Comparison of ENCODE assay signal across 10 cellular contexts in genomic region chr14:68813318-68813838, GRCh38. TPM values are rescaled to one million over a fixed set of nuclear protein-coding genes. Genes with fewer than 3 reads are reported as not detected.
DNase-seq lines count a peak whose midpoint lies in the region; ATAC-seq and TF ChIP-seq lines count a peak whose summit lies in the region.
"Had no signal": no experiment of that assay in that cellular context is flagged by ENCODE, and none has a peak within 500 bp of the region (broad histone marks: within the 10 kb centered on the region; RNA-seq: fewer than 3 reads in every experiment).

No MANE protein-coding gene starts in this region.

- peaks cover 73% of the 10 kb centered on the region for H3K4me1 ChIP-seq in DOHH2 (ENCODE audit: control insufficient read depth, low read length)
- peaks cover 42 to 85% (median 82%) of the 10 kb centered on the region in 4 donors for H3K4me1 ChIP-seq in esophagus muscularis mucosa
- H3K4me1 ChIP-seq in gastrocnemius medialis = peaks cover 34 to 36% of the 10 kb centered on the region in 2 donors

- no peaks in the 10 kb centered on the region for H3K9me3 ChIP-seq in DOHH2 (ENCODE audit: control insufficient read depth, insufficient read depth, low read length)
- H3K9me3 ChIP-seq in KOPT-K1 (ENCODE audit: insufficient read depth, low read length, poor library complexity, severe bottlenecking) = no peaks in the 10 kb centered on the region
- no peaks in the 10 kb centered on the region for H3K9me3 ChIP-seq in esophagus muscularis mucosa
- no peaks in the 10 kb centered on the region for H3K9me3 ChIP-seq in gastrocnemius medialis

- H3K27me3 ChIP-seq in DOHH2 (ENCODE audit: control insufficient read depth, low read length) (no peaks in the 10 kb centered on the region), esophagus muscularis mucosa (no peaks in the 10 kb centered on the region), gastrocnemius medialis (no peaks in the 10 kb centered on the region)

- H4K20me1 ChIP-seq in DOHH2 (ENCODE audit: control insufficient read depth, insufficient read depth, low read depth, low read length) = no peaks in the 10 kb centered on the region

- CTCF ChIA-PET in RWPE1 (lab: Yijun Ruan, JAX) = no interaction called here

- DNase-seq in esophagus muscularis mucosa (ENCODE audit: extremely low spot score) (no peak), gastrocnemius medialis (no peak), mucosa of gallbladder (ENCODE audit: low spot score) (no peak), RWPE1 (ENCODE audit: low spot score) (no peak), NCI-H2171 treated with DMSO at 0.1 percent for 48 hours (lab: John Stamatoyannopoulos, UW) (no peak)
- DNase-seq: DMS79 had no signal

- peak overlapping the region; percentile 99 for H3K27ac ChIP-seq in DOHH2 (ENCODE audit: low read depth, low read length)
- peak overlapping the region; percentile 9 for H3K27ac ChIP-seq in KOPT-K1 (ENCODE audit: low read depth, low read length, poor library complexity, severe bottlenecking)
- peak overlapping the region; percentile 96 to 98 (median 97) for H3K27ac ChIP-seq in esophagus muscularis mucosa (replicated peaks in 1 of 4)
- peak overlapping the region; percentile 94 to 100 (median 96) for H3K27ac ChIP-seq in gastrocnemius medialis
- no peak overlapping the region for H3K27ac ChIP-seq in RWPE1

- H3K9me2 ChIP-seq in DOHH2 (replicated peaks; ENCODE audit: control insufficient read depth, low read length) = no peaks in the 10 kb centered on the region

- H3F3A ChIP-seq in DOHH2 (ENCODE audit: control insufficient read depth, insufficient read depth) = peaks cover 20% of the 10 kb centered on the region

- intact Hi-C loops in esophagus muscularis mucosa (cut with DNase I) (no loop called here), gastrocnemius medialis (cut with DNase I; ENCODE audit: low total_unique reads) (no loop called here)

- no peak for TF ChIP-seq EP300 in esophagus muscularis mucosa (IDR thresholded peaks at IDR 0.05)

- POLR2A ChIA-PET in RWPE1 (lab: Yijun Ruan, JAX; ENCODE audit: low non-redundant PET) = no interaction called here

- in situ Hi-C loops in gastrocnemius medialis (cut with MboI; ENCODE audit: low sequenced_read_pairs in 4 of 4) = no loop called here

- H3K4me2 ChIP-seq in DOHH2 (ENCODE audit: low read length) = peak overlapping the region; percentile 98

- H3K36me3 ChIP-seq in DOHH2 (ENCODE audit: control insufficient read depth, low read length) = peaks cover 10% of the 10 kb centered on the region; the same call in 1 of the 2 replicates
- no peaks in the 10 kb centered on the region for H3K36me3 ChIP-seq in KOPT-K1 (ENCODE audit: insufficient read depth, low read length)
- no peaks in the 10 kb centered on the region for H3K36me3 ChIP-seq in esophagus muscularis mucosa
- no peaks in the 10 kb centered on the region for H3K36me3 ChIP-seq in gastrocnemius medialis

- TF ChIP-seq CTCF in DOHH2 (IDR thresholded peaks at IDR 0.05; ENCODE audit: low read depth, low read length, poor library complexity, severe bottlenecking) = no peak
- TF ChIP-seq CTCF in esophagus muscularis mucosa (IDR thresholded peaks at IDR 0.05) = no peak
- no peak for TF ChIP-seq CTCF in gastrocnemius medialis (IDR thresholded peaks at IDR 0.05 in 4 of 5, conservative IDR thresholded peaks at IDR 0.05 in 1 of 5)
- TF ChIP-seq CTCF in RWPE1 (conservative IDR thresholded peaks at IDR 0.05; ENCODE audit: low read depth) = no peak

- peak overlapping the region; percentile 72 for H3K4me3 ChIP-seq in DOHH2 (ENCODE audit: low read length)
- no peak overlapping the region for H3K4me3 ChIP-seq in esophagus muscularis mucosa
- no peak overlapping the region for H3K4me3 ChIP-seq in gastrocnemius medialis

- 86% methylated on average over 4 of the region's 5 CpGs for WGBS in esophagus muscularis mucosa

- TF ChIP-seq POLR2A in esophagus muscularis mucosa (IDR thresholded peaks at IDR 0.05; ENCODE audit: low read depth) (no peak), gastrocnemius medialis (IDR thresholded peaks at IDR 0.05) (no peak)

- peaks cover 28% of the 10 kb centered on the region for H3K79me2 ChIP-seq in DOHH2 (ENCODE audit: control insufficient read depth, low read length)

- ATAC-seq in gastrocnemius medialis = no peak
- ATAC-seq in HG02678 (IDR thresholded peaks at IDR 0.05; ENCODE audit: unreplicated experiment) = no peak
- ATAC-seq: activated naive CD4-positive, alpha-beta T cell treated with anti-CD3 and anti-CD28 coated beads, Interleukin-2, amount 50 U/mL, for 72 hours had no signal

RNA-seq across cellular contexts. Expression of gene ZFP36L1, which starts 20.5 kb away (rescaled TPM):
- total RNA-seq in esophagus muscularis mucosa = 100 to 1,000 TPM; 191 to 704 (median 444) TPM
- 100 to 1,000 TPM in 3 of 4 donors, 10 to 100 TPM in 1; 60.2 to 196 (median 125) TPM for total RNA-seq in gastrocnemius medialis
- total RNA-seq in mucosa of gallbladder = 398 TPM
